ENCODE assay signal across 15 cellular contexts in genomic region chr21:36064085-36064460, GRCh38. TPM values are rescaled to one million over a fixed set of nuclear protein-coding genes. Genes with fewer than 3 reads are reported as not detected.
A peak's percentile ranks its signal among the peaks of the same experiment; 100 is the strongest.
DNase-seq lines count a peak whose midpoint lies in the region; ATAC-seq and TF ChIP-seq lines count a peak whose summit lies in the region.
"Had no signal": no experiment of that assay in that cellular context is flagged by ENCODE, and none has a peak within 500 bp of the region (broad histone marks: within the 10 kb centered on the region; RNA-seq: fewer than 3 reads in every experiment).

No MANE protein-coding gene starts in this region.

- H3K14ac ChIP-seq in trophoblast cell (ENCODE audit: low read length): no peak overlapping the region

- peaks cover 5% of the 10 kb centered on the region for H3K79me2 ChIP-seq in trophoblast cell (ENCODE audit: control insufficient read depth, insufficient read depth, low read length, poor library complexity)

- no peak overlapping the region for H3K18ac ChIP-seq in trophoblast cell (ENCODE audit: low read length)

- TF ChIP-seq EP300 in sigmoid colon (IDR thresholded peaks at IDR 0.05): no peak

- no peak overlapping the region for H3K4ac ChIP-seq in trophoblast cell (ENCODE audit: low read depth, low read length)

- 66% methylated on average over 4 of the region's 4 CpGs for WGBS in right lobe of liver (ENCODE audit: insufficient coverage, low coverage, low lambda C conversion rate, missing lambda C conversion rate)
- no CpG with 5 or more reads among the region's 4 CpGs for WGBS in trophoblast cell (ENCODE audit: extremely low coverage, insufficient coverage, insufficient read length)
- 94% methylated on average over 4 of the region's 4 CpGs for WGBS in sigmoid colon, 2 donors

- H3K36me3 Mint-ChIP-seq in CD4-positive, alpha-beta T cell (ENCODE audit: low read depth): peaks cover 12% of the 10 kb centered on the region
- H3K36me3 Mint-ChIP-seq in IgD-negative memory B cell: peaks cover 5% of the 10 kb centered on the region

- intact Hi-C loops in CD4-positive, alpha-beta T cell (cut with DNase I, micrococcal nuclease): loop anchor here in 1 of 2 experiments (5.0 kb wide), 1 partner anchor 258 kb away; the partner anchor contains the start of gene MORC3
- intact Hi-C loops in right lobe of liver (cut with DNase I) (no loop called here), sigmoid colon (cut with DNase I) (no loop called here)

- peak overlapping the region; percentile 72 for H2BK5ac ChIP-seq in trophoblast cell (ENCODE audit: low read depth, low read length, poor library complexity)

- peaks cover 0 to 40% (median 6%) of the 10 kb centered on the region in 4 donors for H3K4me1 ChIP-seq in right lobe of liver
- H3K4me1 ChIP-seq in trophoblast cell (ENCODE audit: control insufficient read depth in 1 of 2, insufficient read depth in 2 of 2, low read length in 2 of 2): peaks cover 7 to 15% of the 10 kb centered on the region in 2 experiments
- peaks cover 0 to 13% (median 9%) of the 10 kb centered on the region in 4 donors for H3K4me1 ChIP-seq in sigmoid colon

- no peak overlapping the region for H2BK12ac ChIP-seq in trophoblast cell (ENCODE audit: low read length)

- H4K8ac ChIP-seq in trophoblast cell (ENCODE audit: low read depth, low read length): no peak overlapping the region

- peak overlapping the region; percentile 25 for H3K4me3 Mint-ChIP-seq in CD4-positive, alpha-beta T cell
- peak overlapping the region in 1 of 4 donors; percentile 95 for H3K4me3 Mint-ChIP-seq in IgD-negative memory B cell
- H3K4me3 Mint-ChIP-seq: CD14-positive monocyte, GM23338 had no signal

- POLR2A ChIA-PET in CD4-positive, alpha-beta T cell (lab: Charles Lee): no interaction called here

- H3K79me1 ChIP-seq in trophoblast cell (ENCODE audit: low read length): peaks cover 27% of the 10 kb centered on the region

- peaks cover 4% of the 10 kb centered on the region for H3K9me3 Mint-ChIP-seq in CD4-positive, alpha-beta T cell
- H3K9me3 Mint-ChIP-seq in IgD-negative memory B cell: peaks cover 2 to 4% (median 4%) of the 10 kb centered on the region in 3 donors

- TF ChIP-seq POLR2A in right lobe of liver (IDR thresholded peaks at IDR 0.05) (no peak), sigmoid colon (IDR thresholded peaks at IDR 0.05) (no peak)

- no peak overlapping the region for H3K4me2 ChIP-seq in trophoblast cell (ENCODE audit: low read length)
- H3K4me2 ChIP-seq: A549, GM23338 had no signal

- H4K12ac ChIP-seq in trophoblast cell (ENCODE audit: low read depth, low read length): no peak overlapping the region

- peaks cover 15% of the 10 kb centered on the region for H3K4me1 Mint-ChIP-seq in CD4-positive, alpha-beta T cell (ENCODE audit: low read depth)
- peaks cover 2 to 6% (median 2%) of the 10 kb centered on the region in 3 donors for H3K4me1 Mint-ChIP-seq in IgD-negative memory B cell

- H3K23ac ChIP-seq in trophoblast cell (ENCODE audit: low read length): no peak overlapping the region

- no peak for TF ChIP-seq CTCF in CD4-positive, alpha-beta T cell (IDR thresholded peaks at IDR 0.05)
- TF ChIP-seq CTCF in right lobe of liver (IDR thresholded peaks at IDR 0.05): no peak
- no peak for TF ChIP-seq CTCF in sigmoid colon (IDR thresholded peaks at IDR 0.05)

- H3K27ac ChIP-seq in CD4-positive, alpha-beta T cell (ENCODE audit: low read depth, low read length): no peak overlapping the region
- peak overlapping the region in 2 of 3 donors; percentile 17 to 83 for H3K27ac ChIP-seq in right lobe of liver
- peak overlapping the region; percentile 71 for H3K27ac ChIP-seq in trophoblast cell (ENCODE audit: low read depth, low read length)
- no peak overlapping the region for H3K27ac ChIP-seq in sigmoid colon
- H3K27ac ChIP-seq: A549, HL-60 had no signal

- H3K36me3 ChIP-seq in right lobe of liver: no peaks in the 10 kb centered on the region
- no peaks in the 10 kb centered on the region for H3K36me3 ChIP-seq in trophoblast cell (ENCODE audit: control insufficient read depth in 1 of 2, insufficient read depth in 2 of 2, low read length in 2 of 2)
- H3K36me3 ChIP-seq in sigmoid colon: no peaks in the 10 kb centered on the region

- H2BK120ac ChIP-seq in trophoblast cell (ENCODE audit: insufficient read depth, low read length, poor library complexity): peak overlapping the region; percentile 80

- DNase-seq in CD4-positive, alpha-beta T cell: no peak
- DNase-seq in right lobe of liver (no peak), trophoblast cell (peak in 1 of 2 donors; percentile 28), AG08395 (ENCODE audit: low spot score) (no peak), sigmoid colon (no peak)
- DNase-seq: CD8-positive, alpha-beta memory T cell; DMS 273 treated with DMSO at 0.1 percent for 48 hours; H7 had no signal

- no peak overlapping the region for H2AK5ac ChIP-seq in trophoblast cell (ENCODE audit: low read length)

- H2AFZ ChIP-seq in trophoblast cell (ENCODE audit: insufficient read depth, low read length, poor library complexity): no peak overlapping the region
- H2AFZ ChIP-seq: GM23338 had no signal

- no peak overlapping the region for H3K4me3 ChIP-seq in right lobe of liver
- no peak overlapping the region for H3K4me3 ChIP-seq in trophoblast cell (ENCODE audit: low read depth, low read length)
- H3K4me3 ChIP-seq in sigmoid colon: no peak overlapping the region
- H3K4me3 ChIP-seq: A549, GM12878, GM23338 had no signal

- no peak for ATAC-seq in CD4-positive, alpha-beta T cell (ENCODE audit: poor library complexity)
- peak in 1 of 4 donors; percentile 10 for ATAC-seq in right lobe of liver
- ATAC-seq in GM21723 (IDR thresholded peaks at IDR 0.05; ENCODE audit: unreplicated experiment): no peak
- ATAC-seq: A549, GM12878, GM23338 had no signal

- peak overlapping the region; percentile 79 for H4K91ac ChIP-seq in trophoblast cell (ENCODE audit: low read depth, low read length)

- H3K9ac ChIP-seq in trophoblast cell (ENCODE audit: low read length): no peak overlapping the region

- no peak overlapping the region for H3K27ac Mint-ChIP-seq in CD4-positive, alpha-beta T cell
- H3K27ac Mint-ChIP-seq in IgD-negative memory B cell: peak overlapping the region in 2 of 3 donors; percentile 8 to 71
- H3K27ac Mint-ChIP-seq: GM23338 had no signal

- H3K27me3 Mint-ChIP-seq in CD4-positive, alpha-beta T cell: no peaks in the 10 kb centered on the region
- peaks cover 2% of the 10 kb centered on the region for H3K27me3 Mint-ChIP-seq in IgD-negative memory B cell

- H3K27me3 ChIP-seq in CD4-positive, alpha-beta T cell (ENCODE audit: control insufficient read depth, insufficient read depth, low read length): no peaks in the 10 kb centered on the region
- H3K27me3 ChIP-seq in right lobe of liver: no peaks in the 10 kb centered on the region
- no peaks in the 10 kb centered on the region for H3K27me3 ChIP-seq in trophoblast cell (ENCODE audit: insufficient read depth, low read length)
- no peaks in the 10 kb centered on the region for H3K27me3 ChIP-seq in sigmoid colon

- peaks cover 5% of the 10 kb centered on the region for H3K9me3 ChIP-seq in CD4-positive, alpha-beta T cell (ENCODE audit: control insufficient read depth, low read length)
- H3K9me3 ChIP-seq in right lobe of liver: no peaks in the 10 kb centered on the region
- no peaks in the 10 kb centered on the region for H3K9me3 ChIP-seq in trophoblast cell (ENCODE audit: insufficient read depth, low read depth, low read length)
- H3K9me3 ChIP-seq in sigmoid colon: no peaks in the 10 kb centered on the region

- CTCF ChIA-PET in CD4-positive, alpha-beta T cell (lab: Charles Lee): no interaction called here

RNA-seq across cellular contexts. Expression of gene SETD4, which starts 3.7 kb away (rescaled TPM):
- 10 to 100 TPM; 10.8 to 12.3 TPM for total RNA-seq in CD4-positive, alpha-beta T cell
- 13.6 TPM for polyA plus RNA-seq in IgD-negative memory B cell
- total RNA-seq in right lobe of liver: 10 to 100 TPM in 1 of 6 experiments, 1 to 10 TPM in 5; 5.0 to 10.4 (median 7.3) TPM
- polyA plus RNA-seq in trophoblast cell (2013): 17.4 and 20.0 TPM in 2 replicates
- total RNA-seq in sigmoid colon: 10 to 100 TPM; 14.3 to 19.9 (median 14.8) TPM
- polyA plus RNA-seq in sigmoid colon: 10 to 100 TPM in 1 of 3 donors, 1 to 10 TPM in 2; 4.8 to 11.0 (median 6.2) TPM

RNA-seq across cellular contexts. Expression of gene CBR1, which starts 5.8 kb away (rescaled TPM):
- 1 to 10 TPM; 5.2 to 6.8 TPM for total RNA-seq in CD4-positive, alpha-beta T cell
- polyA plus RNA-seq in IgD-negative memory B cell: 42.3 TPM
- 100 to 1,000 TPM in 4 of 6 experiments, 10 to 100 TPM in 2; 59.1 to 688 (median 211) TPM for total RNA-seq in right lobe of liver
- polyA plus RNA-seq in trophoblast cell (2013): 5.0 and 5.6 TPM in 2 replicates
- 100 to 1,000 TPM; 102 to 264 (median 159) TPM for total RNA-seq in sigmoid colon
- 100 to 1,000 TPM; 110 to 214 (median 180) TPM for polyA plus RNA-seq in sigmoid colon

Comparison
In these comparisons a context has a peak if more than half of its experiments do, and no peak if none do; other contexts are left out.
1. H3K27ac ChIP-seq: peak in right lobe of liver (2 of 3) and trophoblast cell (single experiment); none in CD4-positive, alpha-beta T cell (single experiment) and sigmoid colon (0 of 4).
2. RNA of gene CBR1, which starts 5.8 kb away (total RNA-seq): 59.1 to 688 TPM in right lobe of liver and 102 to 264 TPM in sigmoid colon; 5.2 to 6.8 TPM in CD4-positive, alpha-beta T cell; every median in the first group is over 4 times any median in the second.